ENCODE assay signal across 8 cellular contexts in genomic region chr16:57299719-57300386, GRCh38. TPM values are rescaled to one million over a fixed set of nuclear protein-coding genes. Genes with fewer than 3 reads are reported as not detected.
DNase-seq lines count a peak whose midpoint lies in the region; ATAC-seq and TF ChIP-seq lines count a peak whose summit lies in the region.

No MANE protein-coding gene starts in this region.

- TF ChIP-seq CTCF in WTC11 (IDR thresholded peaks at IDR 0.05) (no peak), spleen (IDR thresholded peaks at IDR 0.05 in 8 of 11, conservative IDR thresholded peaks at IDR 0.05 in 3 of 11) (peak in 9 of 11 experiments; percentile 27 to 68 (median 44))

- CTCF ChIA-PET in WTC11 (lab: Charles Lee): interaction anchor here (0.8 to 10.4 kb wide), 18 partner anchors 11 to 336 kb away, joined by 3 to 259 read pairs (median 4); partner anchors contain the start of genes ARL2BP, CIAPIN1, COQ9 and CPNE2

- peak in 1 of 3 donors; percentile 7 for TF ChIP-seq POLR2A in spleen (IDR thresholded peaks at IDR 0.05)

- H3K4me3 ChIP-seq in spleen: peak overlapping the region; percentile 25 to 66 (median 46)

- H3K9me3 Mint-ChIP-seq in WTC11: no peaks in the 10 kb centered on the region

- H3K27ac ChIP-seq in caudate nucleus (ENCODE audit: low read depth, low read length) (peak overlapping the region; percentile 91), spleen (peak overlapping the region; percentile 89 to 95 (median 90))

- no peaks in the 10 kb centered on the region for H3K36me3 Mint-ChIP-seq in WTC11

- peaks cover 0 to 6% (median 0%) of the 10 kb centered on the region in 7 donors for H3K27me3 ChIP-seq in spleen (replicated peaks in 1 of 7)

- H3K36me3 ChIP-seq in spleen: no peaks in the 10 kb centered on the region

- H3K4me3 Mint-ChIP-seq in WTC11: no peak overlapping the region

- peaks cover 13 to 50% (median 35%) of the 10 kb centered on the region in 6 donors for H3K4me1 ChIP-seq in spleen

- peaks cover 13% of the 10 kb centered on the region for H3K27me3 Mint-ChIP-seq in WTC11 (ENCODE audit: low read depth)

- H3K4me1 Mint-ChIP-seq in WTC11: peaks cover 16% of the 10 kb centered on the region

- H3K9me3 ChIP-seq in spleen: no peaks in the 10 kb centered on the region

- WGBS in spleen, 5 donors: 0 to 1% (median 0%) methylated on average over 29 to 35 of the region's 35 CpGs

- intact Hi-C loops in spleen (cut with DNase I; ENCODE audit: low total_unique reads): loop anchor here (2.0 to 5.0 kb wide), 2 partner anchors 117 to 217 kb away; no protein-coding TSS in a partner anchor

- POLR2A ChIA-PET in WTC11 (lab: Charles Lee): interaction anchor here (0.7 to 1.6 kb wide), 3 partner anchors 10 to 54 kb away, joined by 3 to 5 read pairs (median 3); no protein-coding TSS in a partner anchor

- H3K27ac Mint-ChIP-seq in WTC11: no peak overlapping the region

- DNase-seq in NCI-H2107 treated with DMSO at 0.1 percent for 48 hours (lab: John Stamatoyannopoulos, UW; ENCODE audit: unreplicated experiment): peak; percentile 69
- no peak for DNase-seq in NCI-H2107 (lab: John Stamatoyannopoulos, UW)
- DNase-seq in NCI-H2227 (lab: John Stamatoyannopoulos, UW; ENCODE audit: unreplicated experiment): peak; percentile 89
- DNase-seq in WTC11 (ENCODE audit: low spot score): peak; percentile 89
- DNase-seq in caudate nucleus (lab: John Stamatoyannopoulos, UW): peak in 57 of 61 donors; percentile 23 to 92 (median 77)
- peak; percentile 97 for DNase-seq in inferior parietal cortex (ENCODE audit: extremely low spot score)
- DNase-seq in spleen: peak; percentile 92

- ATAC-seq in HG03064 (IDR thresholded peaks at IDR 0.05; ENCODE audit: low read depth, unreplicated experiment) (peak; percentile 58), WTC11 (peak; percentile 75)

TF ChIP-seq in WTC11, 78 proteins besides CTCF, POLR2A, EP300 and RAD21 (continues in another document):
- TF ChIP-seq CREM (CRISPR knock-in tag; IDR thresholded peaks at IDR 0.05) (no peak; the same call in 1 of the 2 replicates), ATF3 (CRISPR knock-in tag; conservative IDR thresholded peaks at IDR 0.05) (no peak), ZNF416 (CRISPR knock-in tag; IDR thresholded peaks at IDR 0.05) (0 out of 2 replicates have a peak, but pooled peaks have one; percentile 26), ZNF671 (CRISPR knock-in tag; IDR thresholded peaks at IDR 0.05) (peak; percentile 34; the same call in 1 of the 2 replicates), CREB1 (CRISPR knock-in tag; IDR thresholded peaks at IDR 0.05) (no peak), ZMAT4 (CRISPR knock-in tag; IDR thresholded peaks at IDR 0.05) (0 out of 2 replicates have a peak, but pooled peaks have one; percentile 8), ZNF232 (CRISPR knock-in tag; IDR thresholded peaks at IDR 0.05) (no peak), NFATC4 (CRISPR knock-in tag; IDR thresholded peaks at IDR 0.05) (0 out of 2 replicates have a peak, but pooled peaks have one; percentile 66), ZBTB43 (CRISPR knock-in tag; IDR thresholded peaks at IDR 0.05) (peak; percentile 48), FOXK1 (CRISPR knock-in tag; IDR thresholded peaks at IDR 0.05) (no peak), GRHL2 (CRISPR knock-in tag; IDR thresholded peaks at IDR 0.05; ENCODE audit: insufficient replicate concordance, severe bottlenecking) (no peak), ERG (CRISPR knock-in tag; IDR thresholded peaks at IDR 0.05) (peak; percentile 92), ATF1 (CRISPR knock-in tag; IDR thresholded peaks at IDR 0.05) (no peak), HMGXB4 (CRISPR knock-in tag; IDR thresholded peaks at IDR 0.05) (peak; percentile 95), GTF2I (CRISPR knock-in tag; conservative IDR thresholded peaks at IDR 0.05) (0 out of 2 replicates have a peak, but pooled peaks have one; percentile 21), ZNF532 (CRISPR knock-in tag; IDR thresholded peaks at IDR 0.05; ENCODE audit: borderline replicate concordance) (0 out of 2 replicates have a peak, but pooled peaks have one; percentile 15), PRRX2 (CRISPR knock-in tag; IDR thresholded peaks at IDR 0.05) (peak; percentile 92), GABPB1 (CRISPR knock-in tag; IDR thresholded peaks at IDR 0.05) (peak; percentile 42; the same call in 1 of the 2 replicates), ZNF423 (CRISPR knock-in tag; IDR thresholded peaks at IDR 0.05) (no peak)

RNA-seq across cellular contexts. Expression of gene PLLP, which starts 15.4 kb away (rescaled TPM):
- total RNA-seq in WTC11 (2021) (2.8 to 3.4 TPM (median 3.2 TPM) in 3 replicates), spleen (10 to 100 TPM in 6 of 7 donors, 1 to 10 TPM in 1; 9.6 to 53.1 (median 29.1) TPM)
- polyA plus RNA-seq in spleen: 10 to 100 TPM in 1 of 3 donors, 1 to 10 TPM in 2; 4.7 to 19.1 (median 7.0) TPM

RNA-seq across cellular contexts. Expression of gene ARL2BP, which starts 54.8 kb away (rescaled TPM):
- 10.6 to 12.4 TPM (median 12.3 TPM) in 3 replicates for total RNA-seq in WTC11 (2021)
- total RNA-seq in spleen: 10 to 100 TPM; 38.0 to 84.6 (median 62.4) TPM
- polyA plus RNA-seq in spleen: 10 to 100 TPM; 30.1 to 65.1 (median 35.7) TPM

RNA-seq across cellular contexts. Expression of gene CCL22, which starts 58.7 kb away (rescaled TPM):
- total RNA-seq in WTC11 (2021): 0.35 to 0.60 TPM (median 0.44 TPM) in 3 replicates
- total RNA-seq in spleen: 1 to 10 TPM in 5 of 7 donors, under 1 TPM in 2; 0.51 to 6.9 (median 1.9) TPM
- polyA plus RNA-seq in spleen: 1 to 10 TPM; 1.0 to 1.9 (median 1.6) TPM
